ENCODE assay signal across 12 cellular contexts in genomic region chr14:102527255-102528232, GRCh38. TPM values are rescaled to one million over a fixed set of nuclear protein-coding genes. Genes with fewer than 3 reads are reported as not detected.
DNase-seq lines count a peak whose midpoint lies in the region; ATAC-seq and TF ChIP-seq lines count a peak whose summit lies in the region.
"Had no signal": no experiment of that assay in that cellular context is flagged by ENCODE, and none has a peak within 500 bp of the region (broad histone marks: within the 10 kb centered on the region; RNA-seq: fewer than 3 reads in every experiment).

No MANE protein-coding gene starts in this region.

- no peaks in the 10 kb centered on the region for H3K36me3 Mint-ChIP-seq in activated naive CD8-positive, alpha-beta T cell treated with anti-CD3 and anti-CD28 coated beads, Interleukin-2, amount 50 U/mL, for 24 hours (ENCODE audit: low read depth)
- no peaks in the 10 kb centered on the region for H3K36me3 Mint-ChIP-seq in activated naive CD8-positive, alpha-beta T cell treated with anti-CD3 and anti-CD28 coated beads for 36 hours

- no peak for DNase-seq in activated naive CD8-positive, alpha-beta T cell treated with anti-CD3 and anti-CD28 coated beads, Interleukin-2, amount 50 U/mL, for 24 hours
- DNase-seq in activated naive CD8-positive, alpha-beta T cell treated with anti-CD3 and anti-CD28 coated beads for 36 hours: no peak
- DNase-seq in PC-9: peak; percentile 93 to 98
- DNase-seq in suprapubic skin (ENCODE audit: low spot score in 2 of 2): no peak
- no peak for DNase-seq in heart right ventricle
- DNase-seq in NCI-H345 treated with DMSO at 0.1 percent for 48 hours (lab: John Stamatoyannopoulos, UW; ENCODE audit: unreplicated experiment): no peak
- DNase-seq: NCI-H2171 had no signal

- CTCF ChIA-PET in PC-9 (lab: Charles Lee): interaction anchor here (0.6 kb wide), 1 partner anchor 9 kb away, joined by 3 read pairs; no protein-coding TSS in a partner anchor

- H3K36me3 ChIP-seq in PC-9 (ENCODE audit: low read depth) (no peaks in the 10 kb centered on the region), suprapubic skin (no peaks in the 10 kb centered on the region), heart right ventricle (no peaks in the 10 kb centered on the region)
- H3K36me3 ChIP-seq: pancreas had no signal

- peaks cover 6% of the 10 kb centered on the region; the same call in 1 of the 2 replicates for H3K79me2 ChIP-seq in PC-9 (ENCODE audit: low read depth)

- TF ChIP-seq EP300 in suprapubic skin (IDR thresholded peaks at IDR 0.05): no peak

- H3K9me3 ChIP-seq in PC-9 (ENCODE audit: insufficient read depth, low read depth): no peaks in the 10 kb centered on the region
- H3K9me3 ChIP-seq in suprapubic skin: no peaks in the 10 kb centered on the region
- H3K9me3 ChIP-seq in heart right ventricle: no peaks in the 10 kb centered on the region
- H3K9me3 ChIP-seq: pancreas had no signal

- H3K4me2 ChIP-seq in PC-9: peak overlapping the region; percentile 55

- POLR2A ChIA-PET in PC-9 (lab: Charles Lee; ENCODE audit: unreplicated experiment): interaction anchor here (0.6 kb wide), 4 partner anchors 16 to 532 kb away, joined by 3 to 4 read pairs (median 4); no protein-coding TSS in a partner anchor

- H3K4me3 ChIP-seq in PC-9 (no peak overlapping the region; the same call in 1 of the 2 replicates), suprapubic skin (no peak overlapping the region), heart right ventricle (no peak overlapping the region)
- H3K4me3 ChIP-seq: pancreas had no signal

- TSS peak; percentile 37 for BruUV-seq in PC-9 (replicated peaks; lab: Mats Ljungman, UMichigan)

- intact Hi-C loops in PC-9 (cut with micrococcal nuclease; ENCODE audit: unreplicated experiment) (loop anchor here (1.0 to 10.0 kb wide), 5 partner anchors 41 to 1017 kb away; no protein-coding TSS in a partner anchor), heart right ventricle (cut with DNase I) (loop anchor here in 3 of 10 donors (5.0 to 10.0 kb wide), 4 partner anchors 65 to 390 kb away; partner anchors contain the start of gene RCOR1 (in 1 of the 3))

- TF ChIP-seq CTCF in PC-9 (conservative IDR thresholded peaks at IDR 0.05): no peak
- TF ChIP-seq CTCF in suprapubic skin (IDR thresholded peaks at IDR 0.05): no peak
- TF ChIP-seq CTCF in heart right ventricle (IDR thresholded peaks at IDR 0.05): no peak

- H3K27me3 Mint-ChIP-seq in activated naive CD8-positive, alpha-beta T cell treated with anti-CD3 and anti-CD28 coated beads, Interleukin-2, amount 50 U/mL, for 24 hours: peaks cover 1% of the 10 kb centered on the region
- no peaks in the 10 kb centered on the region for H3K27me3 Mint-ChIP-seq in activated naive CD8-positive, alpha-beta T cell treated with anti-CD3 and anti-CD28 coated beads for 36 hours

- H3F3A ChIP-seq in PC-9 (ENCODE audit: insufficient read depth, low read depth): peaks cover 59% of the 10 kb centered on the region

- H3K4me1 Mint-ChIP-seq in activated naive CD8-positive, alpha-beta T cell treated with anti-CD3 and anti-CD28 coated beads, Interleukin-2, amount 50 U/mL, for 24 hours: peaks cover 35% of the 10 kb centered on the region
- peaks cover 25% of the 10 kb centered on the region for H3K4me1 Mint-ChIP-seq in activated naive CD8-positive, alpha-beta T cell treated with anti-CD3 and anti-CD28 coated beads for 36 hours

- peaks cover 71% of the 10 kb centered on the region for H3K4me1 ChIP-seq in PC-9 (replicated peaks; ENCODE audit: insufficient read depth)
- H3K4me1 ChIP-seq in suprapubic skin: peaks cover 53% of the 10 kb centered on the region
- peaks cover 0 to 28% (median 10%) of the 10 kb centered on the region in 9 donors for H3K4me1 ChIP-seq in heart right ventricle

- peak overlapping the region; percentile 93 for H3K27ac ChIP-seq in PC-9
- H3K27ac ChIP-seq in suprapubic skin: peak overlapping the region; percentile 65
- H3K27ac ChIP-seq in heart right ventricle: no peak overlapping the region
- H3K27ac ChIP-seq: pancreas had no signal

- 68% methylated on average over 15 of the region's 16 CpGs for WGBS in suprapubic skin
- 94 to 96% methylated on average over 16 of the region's 16 CpGs for WGBS in heart right ventricle, 2 donors

- H3K9me3 Mint-ChIP-seq in activated naive CD8-positive, alpha-beta T cell treated with anti-CD3 and anti-CD28 coated beads, Interleukin-2, amount 50 U/mL, for 24 hours: no peaks in the 10 kb centered on the region
- no peaks in the 10 kb centered on the region for H3K9me3 Mint-ChIP-seq in activated naive CD8-positive, alpha-beta T cell treated with anti-CD3 and anti-CD28 coated beads for 36 hours
- H3K9me3 Mint-ChIP-seq: activated T-helper 1 cell treated with anti-CD3 and anti-CD28 coated beads, Interleukin-12 subunit alpha, Interleukin-12 subunit beta, Interleukin-2, Interleukin-4 antibody, amounts not matched to agents 30 ng/mL and 10 ng/mL and 1 ng/mL, durations not matched to agents 14 hours and 24 hours and 36 hours had no signal

- H3K27ac Mint-ChIP-seq in activated naive CD8-positive, alpha-beta T cell treated with anti-CD3 and anti-CD28 coated beads, Interleukin-2, amount 50 U/mL, for 24 hours: no peak overlapping the region
- H3K27ac Mint-ChIP-seq in activated naive CD8-positive, alpha-beta T cell treated with anti-CD3 and anti-CD28 coated beads for 36 hours: no peak overlapping the region
- H3K27ac Mint-ChIP-seq: activated T-helper 1 cell treated with anti-CD3 and anti-CD28 coated beads, Interleukin-12 subunit alpha, Interleukin-12 subunit beta, Interleukin-2, Interleukin-4 antibody, amounts not matched to agents 30 ng/mL and 10 ng/mL and 1 ng/mL, durations not matched to agents 14 hours and 24 hours and 36 hours had no signal

- peak overlapping the region; percentile 24 for H2AFZ ChIP-seq in PC-9

- TF ChIP-seq POLR2A in suprapubic skin (IDR thresholded peaks at IDR 0.05): no peak

- H3K9me2 ChIP-seq in PC-9 (ENCODE audit: insufficient read depth): no peaks in the 10 kb centered on the region

- H3K4me3 Mint-ChIP-seq in activated naive CD8-positive, alpha-beta T cell treated with anti-CD3 and anti-CD28 coated beads, Interleukin-2, amount 50 U/mL, for 24 hours: no peak overlapping the region
- H3K4me3 Mint-ChIP-seq in activated naive CD8-positive, alpha-beta T cell treated with anti-CD3 and anti-CD28 coated beads for 36 hours: no peak overlapping the region
- H3K4me3 Mint-ChIP-seq: activated T-helper 1 cell treated with anti-CD3 and anti-CD28 coated beads, Interleukin-12 subunit alpha, Interleukin-12 subunit beta, Interleukin-2, Interleukin-4 antibody, amounts not matched to agents 30 ng/mL and 10 ng/mL and 1 ng/mL, durations not matched to agents 14 hours and 24 hours and 36 hours had no signal

- peak; percentile 27 for ATAC-seq in activated naive CD8-positive, alpha-beta T cell treated with anti-CD3 and anti-CD28 coated beads, Interleukin-2, amount 50 U/mL, for 24 hours
- ATAC-seq in esophagus mucosa (peak; percentile 74), heart right ventricle (no peak), GM19455 (IDR thresholded peaks at IDR 0.05; ENCODE audit: unreplicated experiment) (no peak)
- ATAC-seq: left lobe of liver, pancreas had no signal

- no peaks in the 10 kb centered on the region for H4K20me1 ChIP-seq in PC-9 (ENCODE audit: insufficient read depth)

- H3K27me3 ChIP-seq in PC-9 (ENCODE audit: insufficient read depth, low read depth) (no peaks in the 10 kb centered on the region), suprapubic skin (no peaks in the 10 kb centered on the region), heart right ventricle (no peaks in the 10 kb centered on the region)
- H3K27me3 ChIP-seq: pancreas had no signal

RNA-seq across cellular contexts. Expression of gene ANKRD9, which starts 18.0 kb away (rescaled TPM):
- total RNA-seq in activated naive CD8-positive, alpha-beta T cell treated with anti-CD3 and anti-CD28 coated beads for 36 hours: 10 to 100 TPM; 10.7 to 10.9 TPM
- total RNA-seq in PC-9 (2021): 44.6 and 68.8 TPM in 2 replicates
- 16.1 TPM for total RNA-seq in esophagus mucosa
- total RNA-seq in suprapubic skin: 10 to 100 TPM; 48.4 to 60.1 (median 54.4) TPM
- total RNA-seq in heart right ventricle: 100 to 1,000 TPM in 8 of 10 donors, 10 to 100 TPM in 2; 94.4 to 264 (median 124) TPM
- 100 to 1,000 TPM; 102 to 117 TPM for polyA plus RNA-seq in heart right ventricle

Comparison
In these comparisons a context has a peak if more than half of its experiments do, and no peak if none do; other contexts are left out.
1. ATAC-seq: peak in activated naive CD8-positive, alpha-beta T cell treated with anti-CD3 and anti-CD28 coated beads, Interleukin-2, amount 50 U/mL, for 24 hours (single experiment) and esophagus mucosa (single experiment); none in heart right ventricle (0 of 8) and GM19455 (single experiment).
2. DNase-seq: peak in PC-9 (2 of 2); none in activated naive CD8-positive, alpha-beta T cell treated with anti-CD3 and anti-CD28 coated beads, Interleukin-2, amount 50 U/mL, for 24 hours (single experiment), activated naive CD8-positive, alpha-beta T cell treated with anti-CD3 and anti-CD28 coated beads for 36 hours (single experiment), suprapubic skin (0 of 2), heart right ventricle (0 of 2) and NCI-H345 treated with DMSO at 0.1 percent for 48 hours (single experiment).
3. H3K27ac ChIP-seq: peak in PC-9 (single experiment) and suprapubic skin (single experiment); none in heart right ventricle (0 of 10).